Comparison of ENCODE assay signal across 8 cellular contexts in genomic region chr13:32031815-32032345, GRCh38. TPM values are rescaled to one million over a fixed set of nuclear protein-coding genes. Genes with fewer than 3 reads are reported as not detected.
DNase-seq lines count a peak whose midpoint lies in the region; ATAC-seq and TF ChIP-seq lines count a peak whose summit lies in the region.

No MANE protein-coding gene starts in this region.

- ATAC-seq in GM19395 (IDR thresholded peaks at IDR 0.05; ENCODE audit: unreplicated experiment) = no peak

- H3K27me3 Mint-ChIP-seq in CD8-positive, alpha-beta memory T cell = peaks cover 7 to 62% of the 10 kb centered on the region in 2 donors
- H3K27me3 Mint-ChIP-seq in neural progenitor cell (ENCODE audit: insufficient read depth, low read depth) = peaks cover 10% of the 10 kb centered on the region

- H3K36me3 Mint-ChIP-seq in CD8-positive, alpha-beta memory T cell = no peaks in the 10 kb centered on the region
- no peaks in the 10 kb centered on the region for H3K36me3 Mint-ChIP-seq in neural progenitor cell

- H3K9ac ChIP-seq in neural progenitor cell = no peak overlapping the region

- H3F3A ChIP-seq in neural progenitor cell (ENCODE audit: low read depth) = peaks cover 41% of the 10 kb centered on the region

- H3K4me2 ChIP-seq in neural progenitor cell = peak overlapping the region; percentile 92

- peaks cover 44% of the 10 kb centered on the region for H3K79me2 ChIP-seq in neural progenitor cell (ENCODE audit: low read depth)

- no peaks in the 10 kb centered on the region for H3K9me3 Mint-ChIP-seq in CD8-positive, alpha-beta memory T cell
- H3K9me3 Mint-ChIP-seq in neural progenitor cell = no peaks in the 10 kb centered on the region

- peak overlapping the region; percentile 88 for H2AFZ ChIP-seq in neural progenitor cell (replicated peaks)

- no peaks in the 10 kb centered on the region for H3K27me3 ChIP-seq in CD8-positive, alpha-beta memory T cell (ENCODE audit: insufficient read depth, low read length, poor library complexity, severe bottlenecking)
- H3K27me3 ChIP-seq in effector memory CD4-positive, alpha-beta T cell (replicated peaks; ENCODE audit: control insufficient read depth, insufficient read depth, low read length, poor library complexity, severe bottlenecking) = no peaks in the 10 kb centered on the region
- no peaks in the 10 kb centered on the region for H3K27me3 ChIP-seq in neural progenitor cell

- peak overlapping the region; percentile 81 to 96 (median 86) for H3K4me3 Mint-ChIP-seq in CD8-positive, alpha-beta memory T cell
- peak overlapping the region; percentile 85 for H3K4me3 Mint-ChIP-seq in neural progenitor cell

- CTCF ChIA-PET in CD8-positive, alpha-beta memory T cell (lab: Charles Lee) = interaction anchor here (1.3 kb wide), 1 partner anchor 7 kb away, joined by 3 read pairs; no protein-coding TSS in a partner anchor

- H3K4me1 ChIP-seq in CD8-positive, alpha-beta memory T cell (ENCODE audit: insufficient read depth, low read length) = no peaks in the 10 kb centered on the region
- no peaks in the 10 kb centered on the region for H3K4me1 ChIP-seq in effector memory CD4-positive, alpha-beta T cell (ENCODE audit: control insufficient read depth, insufficient read depth, low read length, poor library complexity, severe bottlenecking)
- peaks cover 66% of the 10 kb centered on the region for H3K4me1 ChIP-seq in neural progenitor cell

- H3K27ac Mint-ChIP-seq in CD8-positive, alpha-beta memory T cell = peak overlapping the region in 6 of 8 donors; percentile 42 to 84 (median 68)
- no peak overlapping the region for H3K27ac Mint-ChIP-seq in neural progenitor cell

- no peak for TF ChIP-seq CTCF in neural progenitor cell (IDR thresholded peaks at IDR 0.05)

- DNase-seq in CD8-positive, alpha-beta memory T cell = no peak
- DNase-seq in NCI-H526 treated with DMSO at 0.1 percent for 48 hours (lab: John Stamatoyannopoulos, UW) = peak; percentile 40
- no peak for DNase-seq in effector memory CD4-positive, alpha-beta T cell
- no peak for DNase-seq in neural progenitor cell (ENCODE audit: low spot score)
- no peak for DNase-seq in stimulated activated CD4-positive, alpha-beta T cell treated with anti-CD3 and anti-CD28 coated beads, Interleukin-1b, Interleukin-23, amount 100 ng/mL, for 48 hours
- no peak for DNase-seq in SW480 (ENCODE audit: low spot score)
- no peak for DNase-seq in NCI-H2171 (lab: John Stamatoyannopoulos, UW)

- no peaks in the 10 kb centered on the region for H3K36me3 ChIP-seq in CD8-positive, alpha-beta memory T cell (ENCODE audit: insufficient read depth, low read length)
- no peaks in the 10 kb centered on the region for H3K36me3 ChIP-seq in effector memory CD4-positive, alpha-beta T cell (ENCODE audit: control insufficient read depth, insufficient read depth, low read length)
- no peaks in the 10 kb centered on the region for H3K36me3 ChIP-seq in neural progenitor cell

- POLR2A ChIA-PET in CD8-positive, alpha-beta memory T cell (lab: Charles Lee) = interaction anchor here (0.5 kb wide), 1 partner anchor 368 kb away, joined by 3 read pairs; no protein-coding TSS in a partner anchor

- H3K4me3 ChIP-seq in CD8-positive, alpha-beta memory T cell (ENCODE audit: low read length) = peak overlapping the region; percentile 59
- H3K4me3 ChIP-seq in effector memory CD4-positive, alpha-beta T cell (ENCODE audit: insufficient read depth, low read depth, low read length, poor library complexity, severe bottlenecking) = peak overlapping the region; percentile 90
- H3K4me3 ChIP-seq in neural progenitor cell = peak overlapping the region; percentile 71

- no peak overlapping the region for H3K27ac ChIP-seq in CD8-positive, alpha-beta memory T cell (ENCODE audit: low read depth, low read length)
- H3K27ac ChIP-seq in effector memory CD4-positive, alpha-beta T cell (ENCODE audit: insufficient read depth, low read length, poor library complexity, severe bottlenecking) = peak overlapping the region; percentile 66
- peak overlapping the region; percentile 83 for H3K27ac ChIP-seq in neural progenitor cell

- H3K9me3 ChIP-seq in CD8-positive, alpha-beta memory T cell (ENCODE audit: low read length) = no peaks in the 10 kb centered on the region
- no peaks in the 10 kb centered on the region for H3K9me3 ChIP-seq in effector memory CD4-positive, alpha-beta T cell (ENCODE audit: control insufficient read depth, low read length)
- H3K9me3 ChIP-seq in neural progenitor cell (ENCODE audit: low read depth) = no peaks in the 10 kb centered on the region

- H4K20me1 ChIP-seq in neural progenitor cell (ENCODE audit: low read depth) = no peaks in the 10 kb centered on the region

- peaks cover 12 to 15% (median 15%) of the 10 kb centered on the region in 3 donors for H3K4me1 Mint-ChIP-seq in CD8-positive, alpha-beta memory T cell
- H3K4me1 Mint-ChIP-seq in neural progenitor cell = peaks cover 14% of the 10 kb centered on the region

RNA-seq across cellular contexts. Expression of gene FRY, which starts 0.3 kb away (rescaled TPM):
- total RNA-seq in CD8-positive, alpha-beta memory T cell = under 1 TPM; 0.53 to 0.72 TPM
- polyA plus RNA-seq in CD8-positive, alpha-beta memory T cell = 1.5 TPM
- total RNA-seq in neural progenitor cell (ENCODE audit: low replicate concordance) = 7.6 and 12.6 TPM in 2 replicates
